ENCODE assay signal across 19 cellular contexts in genomic region chr7:228610-229009, GRCh38. TPM values are rescaled to one million over a fixed set of nuclear protein-coding genes. Genes with fewer than 3 reads are reported as not detected.
DNase-seq lines count a peak whose midpoint lies in the region; TF ChIP-seq lines count a peak whose summit lies in the region.
"Had no signal": no experiment of that assay in that cellular context is flagged by ENCODE, and none has a peak within 500 bp of the region (broad histone marks: within the 10 kb centered on the region; RNA-seq: fewer than 3 reads in every experiment).

No MANE protein-coding gene starts in this region.

- H3K9ac ChIP-seq in duodenal mucosa (ENCODE audit: low read depth in 1 of 2, low read length in 2 of 2), result no peak overlapping the region

- TF ChIP-seq EP300 in tibial nerve (IDR thresholded peaks at IDR 0.05), result no peak

- TF ChIP-seq CTCF in RWPE1 (conservative IDR thresholded peaks at IDR 0.05; ENCODE audit: low read depth) (no peak), nephron (IDR thresholded peaks at IDR 0.05; ENCODE audit: unreplicated experiment in 3 of 3) (no peak), tibial nerve (IDR thresholded peaks at IDR 0.05) (no peak)

- H3K4me3 Mint-ChIP-seq in nephron, result no peak overlapping the region
- H3K4me3 Mint-ChIP-seq: mesothelial cell of epicardium had no signal

- H3K4me3 ChIP-seq in duodenal mucosa (ENCODE audit: low read depth in 1 of 2, low read length in 2 of 2) (no peak overlapping the region), tibial nerve (no peak overlapping the region)

- TF ChIP-seq POLR2A in tibial nerve (IDR thresholded peaks at IDR 0.05), result no peak

- CTCF ChIA-PET in RWPE1 (lab: Yijun Ruan, JAX), result no interaction called here

- WGBS in tibial nerve, 2 donors, result 45 to 64% methylated on average over 6 to 10 of the region's 12 CpGs

- DNase-seq in RWPE1 (ENCODE audit: low spot score) (no peak), tibial nerve (ENCODE audit: low spot score in 2 of 2) (no peak), RKO (ENCODE audit: low spot score) (no peak), DMS153 treated with DMSO at 0.1 percent for 48 hours (lab: John Stamatoyannopoulos, UW; ENCODE audit: unreplicated experiment) (no peak), OCI-M1 (lab: John Stamatoyannopoulos, UW) (no peak), COR-L47 (lab: John Stamatoyannopoulos, UW) (no peak)
- DNase-seq: activated CD4-positive, alpha-beta T cell treated with anti-CD3 and anti-CD28 coated beads, Interleukin-2, amount 50 U/mL, for 1 hour; activated naive CD4-positive, alpha-beta T cell treated with Interleukin-2 at 50 U/mL for 16 hours; AML-193; GOT3; kidney glomerular epithelial cell; NCI-H1105; NCI-H2107; NCI-H524 treated with DMSO at 0.1 percent for 48 hours; SHP77 treated with DMSO at 0.1 percent for 48 hours had no signal

- H3K36me3 ChIP-seq in duodenal mucosa (ENCODE audit: control insufficient read depth in 1 of 2, insufficient read depth in 2 of 2, low read length in 2 of 2) (peaks cover 0 to 26% of the 10 kb centered on the region in 2 donors), tibial nerve (peaks cover 0 to 9% (median 0%) of the 10 kb centered on the region in 3 donors)

- H3K27me3 Mint-ChIP-seq in nephron (ENCODE audit: low read depth), result peaks cover 6% of the 10 kb centered on the region

- POLR2A ChIA-PET in RWPE1 (lab: Yijun Ruan, JAX; ENCODE audit: low non-redundant PET), result no interaction called here

- H3K27ac ChIP-seq in RWPE1 (peak overlapping the region; percentile 13; the same call in 1 of the 2 replicates), duodenal mucosa (ENCODE audit: low read depth, low read length) (peak overlapping the region; percentile 15), tibial nerve (peak overlapping the region in 3 of 4 donors; percentile 66 to 90 (median 88))

- no peaks in the 10 kb centered on the region for H3K27me3 ChIP-seq in duodenal mucosa (ENCODE audit: control insufficient read depth in 1 of 2, insufficient read depth in 2 of 2, low read length in 2 of 2)
- no peaks in the 10 kb centered on the region for H3K27me3 ChIP-seq in tibial nerve

- H3K4me1 Mint-ChIP-seq in nephron, result peaks cover 55% of the 10 kb centered on the region

- no peaks in the 10 kb centered on the region for H3K9me3 Mint-ChIP-seq in nephron
- H3K9me3 Mint-ChIP-seq: mesothelial cell of epicardium had no signal

- H3K36me3 Mint-ChIP-seq in nephron (ENCODE audit: low read depth), result peaks cover 16% of the 10 kb centered on the region
- H3K36me3 Mint-ChIP-seq: mesothelial cell of epicardium had no signal

- H3K4me1 ChIP-seq in duodenal mucosa (ENCODE audit: control insufficient read depth in 1 of 2, insufficient read depth in 2 of 2, low read length in 2 of 2) (peaks cover 0 to 5% of the 10 kb centered on the region in 2 donors), tibial nerve (peaks cover 0 to 63% (median 51%) of the 10 kb centered on the region in 4 donors)

- H3K9me3 ChIP-seq in duodenal mucosa (ENCODE audit: control insufficient read depth in 1 of 2, low read length in 2 of 2) (no peaks in the 10 kb centered on the region), tibial nerve (no peaks in the 10 kb centered on the region)

- peak overlapping the region in 2 of 3 experiments; percentile 46 to 91 for H3K27ac Mint-ChIP-seq in nephron

RNA-seq across cellular contexts. Expression of gene FAM20C, which starts 36.2 kb away (rescaled TPM):
- 100 to 1,000 TPM in 1 of 4 donors, 10 to 100 TPM in 3; 43.0 to 112 (median 44.0) TPM for total RNA-seq in tibial nerve
- total RNA-seq: T-helper 1 cell treated with Interleukin-12 subunit alpha and Interleukin-12 subunit beta and Interleukin-4 antibody, amounts not matched to agents 30 ng/mL and 1 ng/mL, for 36 hours had no signal

Comparison
In these comparisons a context has a peak if more than half of its experiments do, and no peak if none do; other contexts are left out.
1. H3K27ac ChIP-seq: peak in every context shown above with its lines; median percentile 88 in tibial nerve; 15 in duodenal mucosa; 13 in RWPE1.